Comparison of ENCODE assay signal across 25 cellular contexts in the genomic region with DNA sequence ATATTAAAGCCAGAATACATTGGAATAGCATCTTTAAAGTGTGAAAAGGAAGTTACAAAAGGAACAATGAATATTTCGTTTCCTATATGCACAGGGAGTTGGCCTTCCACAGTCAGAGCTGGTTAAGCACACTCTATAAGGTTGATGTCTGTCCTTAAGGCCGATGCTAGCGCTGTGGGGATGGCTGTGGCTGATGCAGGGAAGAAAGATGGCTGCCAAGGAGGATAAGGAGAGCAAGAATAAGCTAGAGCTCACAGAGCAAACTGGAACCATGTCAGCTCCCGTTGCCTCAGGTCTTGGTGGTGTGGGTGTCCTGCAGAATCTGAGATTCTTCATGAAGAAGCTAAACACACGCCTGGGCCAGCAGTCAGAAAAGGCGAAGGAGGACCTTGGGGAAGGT. TPM values are rescaled to one million over a fixed set of nuclear protein-coding genes. Genes with fewer than 3 reads are reported as not detected.
DNase-seq lines count a peak whose midpoint lies in the region; ATAC-seq and TF ChIP-seq lines count a peak whose summit lies in the region.
"Had no signal": no experiment of that assay in that cellular context is flagged by ENCODE, and none has a peak within 500 bp of the region (broad histone marks: within the 10 kb centered on the region; RNA-seq: fewer than 3 reads in every experiment).

No MANE protein-coding gene starts in this region.

- no peak overlapping the region for H3K4me2 ChIP-seq in H9 (ENCODE audit: insufficient read depth, insufficient read length, low read length)
- no peak overlapping the region for H3K4me2 ChIP-seq in mesendoderm (ENCODE audit: low read length)
- H3K4me2 ChIP-seq: SK-N-SH had no signal

- H2BK120ac ChIP-seq in H9 (ENCODE audit: low read depth, low read length, poor library complexity, severe bottlenecking) (no peak overlapping the region), mesendoderm (ENCODE audit: low read depth, low read length) (no peak overlapping the region)

- H3K23me2 ChIP-seq in H9 (ENCODE audit: insufficient read length, low read depth, low read length, poor library complexity, severe bottlenecking): no peaks in the 10 kb centered on the region

- no peak overlapping the region for H3K18ac ChIP-seq in H9 (ENCODE audit: insufficient read length, low read depth, low read length)
- H3K18ac ChIP-seq in mesendoderm (ENCODE audit: low read length): no peak overlapping the region

- H3K27me3 ChIP-seq in H9 (ENCODE audit: insufficient read depth, low read length) (no peaks in the 10 kb centered on the region), mesendoderm (ENCODE audit: insufficient read depth, low read length, poor library complexity) (no peaks in the 10 kb centered on the region), Caco-2 (replicated peaks; ENCODE audit: control insufficient read depth, insufficient read depth, low read length) (no peaks in the 10 kb centered on the region), right atrium auricular region (no peaks in the 10 kb centered on the region)
- H3K27me3 ChIP-seq: BE2C had no signal

- no peak overlapping the region for H2AFZ ChIP-seq in H9 (ENCODE audit: low read length)

- H3K4me1 ChIP-seq in H9 (ENCODE audit: insufficient read depth, low read length) (no peaks in the 10 kb centered on the region), mesendoderm (ENCODE audit: control insufficient read depth, low read depth, low read length) (no peaks in the 10 kb centered on the region), Caco-2 (no peaks in the 10 kb centered on the region), right atrium auricular region (no peaks in the 10 kb centered on the region)
- H3K4me1 ChIP-seq: BE2C, HAP-1 had no signal

- no peak for DNase-seq in activated CD4-positive, alpha-beta T cell treated with anti-CD3 and anti-CD28 coated beads for 36 hours
- DNase-seq in activated CD4-positive, alpha-beta T cell treated with anti-CD3 and anti-CD28 coated beads, Interleukin-2, amount 50 U/mL, for 1 hour: no peak
- no peak for DNase-seq in H9
- no peak for DNase-seq in activated naive CD8-positive, alpha-beta T cell treated with anti-CD3 and anti-CD28 coated beads for 36 hours
- DNase-seq in mesendoderm: no peak
- no peak for DNase-seq in Caco-2
- no peak for DNase-seq in right atrium auricular region (ENCODE audit: low spot score)
- DNase-seq: ACHN; BE2C; DMS53; Kasumi-1; MV-4-11; NCI-H1105; NCI-H1436 treated with DMSO at 0.1 percent for 48 hours; NCI-H187 treated with DMSO at 0.1 percent for 48 hours; NCI-H446; NCI-H524 treated with DMSO at 0.1 percent for 48 hours; NCI-H82; NK-92 treated with Interleukin-12 subunit alpha and Interleukin-12 subunit beta, amount 100 ng/mL, for 24 hours; PC-3; SK-N-SH had no signal

- H4K5ac ChIP-seq in H9 (ENCODE audit: insufficient read length, low read depth, low read length) (no peak overlapping the region), mesendoderm (ENCODE audit: low read length) (no peak overlapping the region)

- intact Hi-C loops in activated CD4-positive, alpha-beta T cell treated with anti-CD3 and anti-CD28 coated beads for 36 hours (cut with DNase I, micrococcal nuclease): no loop called here
- intact Hi-C loops in Caco-2 (cut with micrococcal nuclease; ENCODE audit: unreplicated experiment): no loop called here

- no peak overlapping the region for H3K14ac ChIP-seq in H9 (ENCODE audit: insufficient read depth, low read length)

- H3K9me3 Mint-ChIP-seq in activated CD4-positive, alpha-beta T cell treated with anti-CD3 and anti-CD28 coated beads for 36 hours (ENCODE audit: low read depth): no peaks in the 10 kb centered on the region
- no peaks in the 10 kb centered on the region for H3K9me3 Mint-ChIP-seq in H9
- H3K9me3 Mint-ChIP-seq in activated naive CD8-positive, alpha-beta T cell treated with anti-CD3 and anti-CD28 coated beads for 36 hours: no peaks in the 10 kb centered on the region
- no peaks in the 10 kb centered on the region for H3K9me3 Mint-ChIP-seq in Caco-2 (ENCODE audit: unreplicated experiment)

- no peak overlapping the region for H3K4me3 Mint-ChIP-seq in activated CD4-positive, alpha-beta T cell treated with anti-CD3 and anti-CD28 coated beads for 36 hours
- no peak overlapping the region for H3K4me3 Mint-ChIP-seq in H9
- H3K4me3 Mint-ChIP-seq in activated naive CD8-positive, alpha-beta T cell treated with anti-CD3 and anti-CD28 coated beads for 36 hours: no peak overlapping the region
- H3K4me3 Mint-ChIP-seq in Caco-2 (ENCODE audit: unreplicated experiment): no peak overlapping the region

- H3K27ac ChIP-seq in H9 (ENCODE audit: insufficient read length, low read depth, low read length): no peak overlapping the region
- no peak overlapping the region for H3K27ac ChIP-seq in mesendoderm (ENCODE audit: low read depth, low read length)
- no peak overlapping the region for H3K27ac ChIP-seq in right atrium auricular region
- H3K27ac ChIP-seq: 22Rv1 had no signal

- no peaks in the 10 kb centered on the region for H3K36me3 Mint-ChIP-seq in activated CD4-positive, alpha-beta T cell treated with anti-CD3 and anti-CD28 coated beads for 36 hours (ENCODE audit: low read depth)
- H3K36me3 Mint-ChIP-seq in H9 (ENCODE audit: insufficient read depth in 1 of 3, low read depth in 3 of 3): no peaks in the 10 kb centered on the region
- peaks cover 3% of the 10 kb centered on the region for H3K36me3 Mint-ChIP-seq in activated naive CD8-positive, alpha-beta T cell treated with anti-CD3 and anti-CD28 coated beads for 36 hours
- H3K36me3 Mint-ChIP-seq in Caco-2 (ENCODE audit: insufficient read depth, unreplicated experiment): no peaks in the 10 kb centered on the region

- H2BK15ac ChIP-seq in H9 (ENCODE audit: low read depth, low read length): no peak overlapping the region
- no peak overlapping the region for H2BK15ac ChIP-seq in mesendoderm (replicated peaks; ENCODE audit: low read depth)

- no peak overlapping the region for H3T11ph ChIP-seq in H9 (ENCODE audit: low read length)

- no peak overlapping the region for H2BK20ac ChIP-seq in H9 (ENCODE audit: low read depth, low read length, poor library complexity, severe bottlenecking)

- H2BK12ac ChIP-seq in H9 (ENCODE audit: insufficient read length, low read depth, low read length): no peak overlapping the region

- no TSS peak for BruUV-seq in Caco-2 (replicated peaks; lab: Mats Ljungman, UMichigan)

- H3K4ac ChIP-seq in H9 (ENCODE audit: low read depth, low read length) (no peak overlapping the region), mesendoderm (ENCODE audit: low read depth, low read length) (no peak overlapping the region)

- H3K4me3 ChIP-seq in mesendoderm (ENCODE audit: low read length) (no peak overlapping the region), Caco-2 (ENCODE audit: low read depth, low read length) (no peak overlapping the region), right atrium auricular region (no peak overlapping the region)
- H3K4me3 ChIP-seq: HAP-1 had no signal

- peak overlapping the region; percentile 64 for H2BK5ac ChIP-seq in H9 (ENCODE audit: insufficient read length, low read length)
- H2BK5ac ChIP-seq in mesendoderm (ENCODE audit: low read length): no peak overlapping the region

- peaks cover 38% of the 10 kb centered on the region for H3K4me1 Mint-ChIP-seq in activated CD4-positive, alpha-beta T cell treated with anti-CD3 and anti-CD28 coated beads for 36 hours
- no peaks in the 10 kb centered on the region for H3K4me1 Mint-ChIP-seq in H9
- peaks cover 27% of the 10 kb centered on the region for H3K4me1 Mint-ChIP-seq in activated naive CD8-positive, alpha-beta T cell treated with anti-CD3 and anti-CD28 coated beads for 36 hours
- no peaks in the 10 kb centered on the region for H3K4me1 Mint-ChIP-seq in Caco-2 (ENCODE audit: low read depth, unreplicated experiment)

- peaks cover 2% of the 10 kb centered on the region for H3K27me3 Mint-ChIP-seq in activated CD4-positive, alpha-beta T cell treated with anti-CD3 and anti-CD28 coated beads for 36 hours
- H3K27me3 Mint-ChIP-seq in H9 (ENCODE audit: low read depth) (peaks cover 4% of the 10 kb centered on the region), Caco-2 (ENCODE audit: insufficient read depth, unreplicated experiment) (no peaks in the 10 kb centered on the region)
- H3K27me3 Mint-ChIP-seq in activated naive CD8-positive, alpha-beta T cell treated with anti-CD3 and anti-CD28 coated beads for 36 hours: peaks cover 8% of the 10 kb centered on the region

- no peak overlapping the region for H4K91ac ChIP-seq in H9 (ENCODE audit: insufficient read length, low read depth, low read length)

- H3K9ac ChIP-seq in H9 (ENCODE audit: extremely low read depth, insufficient read length, low read length) (no peak overlapping the region), mesendoderm (ENCODE audit: low read length) (no peak overlapping the region)
- H3K9ac ChIP-seq: SK-N-SH had no signal

- H3K56ac ChIP-seq in H9 (ENCODE audit: insufficient read length, low read depth, low read length) (no peak overlapping the region), mesendoderm (ENCODE audit: low read length) (no peak overlapping the region)

- H3K79me1 ChIP-seq in H9 (ENCODE audit: insufficient read depth, low read depth, low read length, poor library complexity, severe bottlenecking): no peaks in the 10 kb centered on the region
- no peaks in the 10 kb centered on the region for H3K79me1 ChIP-seq in mesendoderm (ENCODE audit: low read length)

- CTCF ChIA-PET in activated CD4-positive, alpha-beta T cell treated with anti-CD3 and anti-CD28 coated beads for 36 hours (lab: Charles Lee): interaction anchor here (0.7 to 3.4 kb wide), 5 partner anchors 9 to 87 kb away, joined by 3 to 14 read pairs (median 3); no protein-coding TSS in a partner anchor
- CTCF ChIA-PET in Caco-2 (lab: Charles Lee): no interaction called here

- no peak for TF ChIP-seq CTCF in H9 (conservative IDR thresholded peaks at IDR 0.05)
- TF ChIP-seq CTCF in Caco-2 (IDR thresholded peaks at IDR 0.05; ENCODE audit: insufficient read depth in 1 of 2, low read depth in 1 of 2, low read length in 1 of 2, severe bottlenecking in 1 of 2, unreplicated experiment in 1 of 2): no peak
- TF ChIP-seq CTCF in right atrium auricular region (IDR thresholded peaks at IDR 0.05): no peak

- H3K9me3 ChIP-seq in H9 (ENCODE audit: control insufficient read depth, low read depth, low read length) (no peaks in the 10 kb centered on the region), Caco-2 (no peaks in the 10 kb centered on the region), right atrium auricular region (no peaks in the 10 kb centered on the region)
- H3K9me3 ChIP-seq: BE2C, HAP-1, SK-N-SH had no signal

- H3K36me3 ChIP-seq in mesendoderm (ENCODE audit: control insufficient read depth, insufficient read depth, low read length) (no peaks in the 10 kb centered on the region), Caco-2 (ENCODE audit: control insufficient read depth, insufficient read depth, low read length) (no peaks in the 10 kb centered on the region), right atrium auricular region (no peaks in the 10 kb centered on the region)
- H3K36me3 ChIP-seq: BE2C, HAP-1 had no signal

- no peak overlapping the region for H2AK5ac ChIP-seq in H9 (ENCODE audit: insufficient read length, low read length)
- no peak overlapping the region for H2AK5ac ChIP-seq in mesendoderm (ENCODE audit: low read length)

- no CpG with 5 or more reads among the region's 6 CpGs for WGBS in H9 (ENCODE audit: extremely low coverage, insufficient read length, low lambda C conversion rate)
- no CpG with 5 or more reads among the region's 6 CpGs for WGBS in mesendoderm (ENCODE audit: extremely low coverage, insufficient coverage, low lambda C conversion rate)

- no peaks in the 10 kb centered on the region for H3K79me2 ChIP-seq in H9 (ENCODE audit: insufficient read depth, low read length)
- H3K79me2 ChIP-seq in mesendoderm (ENCODE audit: control insufficient read depth, insufficient read depth, low read length): no peaks in the 10 kb centered on the region

- H4K8ac ChIP-seq in H9 (replicated peaks; ENCODE audit: insufficient read length, low read depth, low read length): no peak overlapping the region
- no peak overlapping the region for H4K8ac ChIP-seq in mesendoderm (ENCODE audit: low read depth, low read length)

- H3K23ac ChIP-seq in H9 (ENCODE audit: insufficient read length, low read depth, low read length) (no peak overlapping the region), mesendoderm (ENCODE audit: low read length) (peak overlapping the region; percentile 6)

- H3K27ac Mint-ChIP-seq in activated CD4-positive, alpha-beta T cell treated with anti-CD3 and anti-CD28 coated beads for 36 hours: peak overlapping the region; percentile 91
- H3K27ac Mint-ChIP-seq in H9 (no peak overlapping the region), Caco-2 (ENCODE audit: unreplicated experiment) (no peak overlapping the region)
- peak overlapping the region; percentile 99 for H3K27ac Mint-ChIP-seq in activated naive CD8-positive, alpha-beta T cell treated with anti-CD3 and anti-CD28 coated beads for 36 hours

- POLR2A ChIA-PET in activated CD4-positive, alpha-beta T cell treated with anti-CD3 and anti-CD28 coated beads for 36 hours (lab: Charles Lee): no interaction called here
- POLR2A ChIA-PET in Caco-2 (lab: Charles Lee): interaction anchor here (0.7 kb wide), 1 partner anchor 48 kb away, joined by 3 read pairs; no protein-coding TSS in a partner anchor

- H4K20me1 ChIP-seq in H9 (ENCODE audit: control insufficient read depth, insufficient read depth, insufficient read length): no peaks in the 10 kb centered on the region

- ATAC-seq in activated CD4-positive, alpha-beta T cell treated with anti-CD3 and anti-CD28 coated beads for 36 hours: no peak
- ATAC-seq in HG03457 (IDR thresholded peaks at IDR 0.05; ENCODE audit: unreplicated experiment): no peak
- ATAC-seq: PC-3 had no signal

RNA-seq across cellular contexts. Expression of a gene that starts 20.8 kb away (rescaled TPM):
- total RNA-seq in activated CD4-positive, alpha-beta T cell treated with anti-CD3 and anti-CD28 coated beads for 36 hours: 10 to 100 TPM; 19.6 to 20.9 TPM
- total RNA-seq in H9 (2021): 0.11 and 0.22 TPM in 2 replicates
- 10 to 100 TPM; 38.5 to 39.0 TPM for total RNA-seq in activated naive CD8-positive, alpha-beta T cell treated with anti-CD3 and anti-CD28 coated beads for 36 hours
- polyA plus RNA-seq in mesendoderm (2013, experiment 1 of 2): 2.0 TPM
- polyA plus RNA-seq in mesendoderm (2013, experiment 2 of 2): 2.3 TPM
- 1.3 TPM in 2 replicates for total RNA-seq in Caco-2 (2022)
- 10 to 100 TPM in 1 of 2 donors, 1 to 10 TPM in 1; 7.3 to 21.5 TPM for total RNA-seq in right atrium auricular region
- total RNA-seq: HT-29 had no signal

RNA-seq across cellular contexts. Expression of a gene that starts 34.1 kb away (rescaled TPM):
- total RNA-seq in activated CD4-positive, alpha-beta T cell treated with anti-CD3 and anti-CD28 coated beads for 36 hours: 100 to 1,000 TPM; 152 to 164 TPM
- total RNA-seq in H9 (2021): 145 and 149 TPM in 2 replicates
- 100 to 1,000 TPM; 258 to 260 TPM for total RNA-seq in activated naive CD8-positive, alpha-beta T cell treated with anti-CD3 and anti-CD28 coated beads for 36 hours
- 285 TPM for polyA plus RNA-seq in mesendoderm (2013, experiment 1 of 2)
- 286 TPM for polyA plus RNA-seq in mesendoderm (2013, experiment 2 of 2)
- total RNA-seq in Caco-2 (2022): 84.6 and 95.4 TPM in 2 replicates
- total RNA-seq in right atrium auricular region: 100 to 1,000 TPM; 113 to 146 TPM

Comparison
In these comparisons a context has a peak if more than half of its experiments do, and no peak if none do; other contexts are left out.
1. H3K27ac Mint-ChIP-seq: peak in activated CD4-positive, alpha-beta T cell treated with anti-CD3 and anti-CD28 coated beads for 36 hours (single experiment) and activated naive CD8-positive, alpha-beta T cell treated with anti-CD3 and anti-CD28 coated beads for 36 hours (single experiment); none in H9 (0 of 3) and Caco-2 (single experiment).